In genomic region chr14:73717998-73718741, GRCh38 we compare ENCODE assay signal across 10 cellular contexts. TPM values are rescaled to one million over a fixed set of nuclear protein-coding genes. Genes with fewer than 3 reads are reported as not detected.
DNase-seq lines count a peak whose midpoint lies in the region; ATAC-seq, FAIRE-seq and TF ChIP-seq lines count a peak whose summit lies in the region.
"Had no signal": no experiment of that assay in that cellular context is flagged by ENCODE, and none has a peak within 500 bp of the region (broad histone marks: within the 10 kb centered on the region; RNA-seq: fewer than 3 reads in every experiment).

No MANE protein-coding gene starts in this region.

- H2AFZ ChIP-seq in H1 (ENCODE audit: low read length): no peak overlapping the region

- H2BK20ac ChIP-seq in H1 (ENCODE audit: low read length): no peak overlapping the region

- 27% methylated on average over 25 of the region's 27 CpGs; no CpG with 5 or more reads in 1 of the 2 experiments for WGBS in H1 (ENCODE audit: extremely low coverage in 1 of 2, insufficient coverage in 1 of 2, insufficient read length in 1 of 2, insufficient replicate concordance in 2 of 2, low coverage in 1 of 2, low lambda C conversion rate in 2 of 2, missing lambda C conversion rate in 1 of 2), 2 experiments
- WGBS in transverse colon (ENCODE audit: low coverage in 1 of 2), 2 donors: 71% methylated on average over 27 of the region's 27 CpGs; no CpG with 5 or more reads in 1 of the 2 donors

- H3K27me3 Mint-ChIP-seq in activated naive CD4-positive, alpha-beta T cell treated with anti-CD3 and anti-CD28 coated beads, Interleukin-2, amount 50 U/mL, for 24 hours: no peaks in the 10 kb centered on the region

- H2AK5ac ChIP-seq in H1 (ENCODE audit: low read depth, low read length): no peak overlapping the region; the same call in 1 of the 2 replicates

- in situ Hi-C loops in transverse colon (cut with MboI; ENCODE audit: low pct_ligation_motif_present in 1 of 4, low pct_unique_long_range_greater_than_20kb in 1 of 4, low sequenced_read_pairs in 3 of 4): no loop called here

- H3K4me3 Mint-ChIP-seq in activated naive CD4-positive, alpha-beta T cell treated with anti-CD3 and anti-CD28 coated beads, Interleukin-2, amount 50 U/mL, for 24 hours: no peak overlapping the region

- H3K27ac Mint-ChIP-seq in activated naive CD4-positive, alpha-beta T cell treated with anti-CD3 and anti-CD28 coated beads, Interleukin-2, amount 50 U/mL, for 24 hours: peak overlapping the region; percentile 17

- TF ChIP-seq POLR2A in H1 (IDR thresholded peaks at IDR 0.05; ENCODE audit: control extremely low read depth in 1 of 2, low read depth in 2 of 2, low read length in 2 of 2) (peak in 1 of 2 experiments; percentile 27; a peak in 1 of 3 replicates), transverse colon (IDR thresholded peaks at IDR 0.05) (no peak)

- TF ChIP-seq EP300 in H1 (IDR thresholded peaks at IDR 0.05; ENCODE audit: borderline replicate concordance in 1 of 2, low read depth in 2 of 2, low read length in 2 of 2) (no peak), transverse colon (IDR thresholded peaks at IDR 0.05; ENCODE audit: low read depth) (no peak)

- H4K91ac ChIP-seq in H1 (replicated peaks; ENCODE audit: insufficient read length, low read length): peak overlapping the region; percentile 67

- peak overlapping the region; percentile 82 for H3K4ac ChIP-seq in H1 (replicated peaks; ENCODE audit: insufficient read length, low read depth, low read length)

- CTCF ChIA-PET in H1 (lab: Charles Lee; ENCODE audit: partially characterized antibody): interaction anchor here (0.8 to 1.7 kb wide), 10 partner anchors 9 to 195 kb away, joined by 3 to 10 read pairs (median 3); no protein-coding TSS in a partner anchor

- H3K4me2 ChIP-seq in H1 (ENCODE audit: insufficient read depth in 1 of 2, low read depth in 2 of 2, low read length in 2 of 2): peak overlapping the region; percentile 83 to 95

- peaks cover 2% of the 10 kb centered on the region for H3K36me3 Mint-ChIP-seq in activated naive CD4-positive, alpha-beta T cell treated with anti-CD3 and anti-CD28 coated beads, Interleukin-2, amount 50 U/mL, for 24 hours

- ATAC-seq in GM19455 (IDR thresholded peaks at IDR 0.05; ENCODE audit: unreplicated experiment): no peak

- H3K56ac ChIP-seq in H1 (replicated peaks; ENCODE audit: insufficient read length, low read depth, low read length): no peak overlapping the region

- 0 out of 2 replicates have a peak overlapping the region, but pooled peaks have one; percentile 52 for H2BK5ac ChIP-seq in H1 (ENCODE audit: low read depth, low read length)

- peaks cover 16 to 32% (median 24%) of the 10 kb centered on the region in 4 experiments for H3K4me1 ChIP-seq in H1 (replicated peaks in 1 of 4; ENCODE audit: control insufficient read depth in 3 of 4, insufficient read depth in 4 of 4, low read length in 3 of 4)
- H3K4me1 ChIP-seq in transverse colon: peaks cover 6 to 31% (median 18%) of the 10 kb centered on the region in 4 donors

- no peak overlapping the region for H4K5ac ChIP-seq in H1 (ENCODE audit: insufficient read length, low read depth, low read length)

- TF ChIP-seq CTCF in H1 (IDR thresholded peaks at IDR 0.05; ENCODE audit: control extremely low read depth in 1 of 3, insufficient read depth in 1 of 3, low read depth in 1 of 3, low read length in 3 of 3) (no peak), transverse colon (IDR thresholded peaks at IDR 0.05) (no peak)

- H2BK12ac ChIP-seq in H1 (ENCODE audit: low read depth, low read length): peak overlapping the region; percentile 84

- no peaks in the 10 kb centered on the region for H3K9me3 ChIP-seq in H1 (ENCODE audit: insufficient read depth in 2 of 2, low read depth in 1 of 2, low read length in 1 of 2)
- H3K9me3 ChIP-seq in transverse colon: no peaks in the 10 kb centered on the region

- H3K4me3 ChIP-seq in H1 (ENCODE audit: extremely low read depth in 1 of 4, insufficient read depth in 2 of 4, low read depth in 3 of 4, low read length in 4 of 4): peak overlapping the region; percentile 43 to 79 (median 66)
- H3K4me3 ChIP-seq in transverse colon: peak overlapping the region in 3 of 4 donors; percentile 9 to 24 (median 14)

- H3K23me2 ChIP-seq in H1 (ENCODE audit: low read depth, low read length): peaks cover 24% of the 10 kb centered on the region

- peak overlapping the region; percentile 85; the same call in 1 of the 2 replicates for H4K8ac ChIP-seq in H1 (ENCODE audit: extremely low read depth, insufficient read depth, low read length)

- peaks cover 0 to 5% of the 10 kb centered on the region in 2 experiments; a peak in 2 of 4 replicates for H3K79me2 ChIP-seq in H1 (ENCODE audit: control insufficient read depth in 1 of 2, insufficient read depth in 2 of 2, low read length in 2 of 2)

- no peak overlapping the region for H3K14ac ChIP-seq in H1 (ENCODE audit: insufficient read length)

- peaks cover 4 to 6% of the 10 kb centered on the region in 2 experiments for H4K20me1 ChIP-seq in H1 (replicated peaks in 1 of 2; ENCODE audit: control insufficient read depth in 1 of 2, insufficient read depth in 2 of 2, low read length in 2 of 2)

- POLR2A ChIA-PET in H1 (lab: Charles Lee; ENCODE audit: partially characterized antibody): interaction anchor here (0.6 to 3.4 kb wide), 6 partner anchors 10 to 592 kb away, joined by 3 to 11 read pairs (median 4); partner anchors contain the start of gene PTGR2

- peak overlapping the region; percentile 87 for H3K18ac ChIP-seq in H1 (ENCODE audit: extremely low read depth, low read length)

- H3K27ac ChIP-seq in H1 (ENCODE audit: low read depth, low read length) (peak overlapping the region; percentile 57; the same call in 1 of the 2 replicates), transverse colon (peak overlapping the region; percentile 83 to 97 (median 90))

- TF ChIP-seq RAD21 in H1 (IDR thresholded peaks at IDR 0.05 in 1 of 2, conservative IDR thresholded peaks at IDR 0.05 in 1 of 2; ENCODE audit: low read depth in 2 of 2, low read length in 2 of 2): no peak

- H2BK120ac ChIP-seq in H1 (replicated peaks; ENCODE audit: low read depth, low read length): no peak overlapping the region

- H3K4me1 Mint-ChIP-seq in activated naive CD4-positive, alpha-beta T cell treated with anti-CD3 and anti-CD28 coated beads, Interleukin-2, amount 50 U/mL, for 24 hours: peaks cover 5% of the 10 kb centered on the region

- 0 out of 2 replicates have a peak overlapping the region, but pooled peaks have one; percentile 81 for H2BK15ac ChIP-seq in H1 (ENCODE audit: low read length)

- H3K9ac ChIP-seq in H1 (replicated peaks in 1 of 4; ENCODE audit: extremely low read depth in 1 of 4, low read depth in 3 of 4, low read length in 3 of 4): peak overlapping the region in 3 of 4 experiments; percentile 35 to 57 (median 49); a peak in 5 of 7 replicates

- H3K27me3 ChIP-seq in H1 (replicated peaks in 1 of 4; ENCODE audit: control insufficient read depth in 3 of 4, extremely low read depth in 1 of 4, insufficient read depth in 3 of 4, low read length in 3 of 4) (peaks cover 0 to 6% (median 2%) of the 10 kb centered on the region in 4 experiments; a peak in 3 of 7 replicates), transverse colon (no peaks in the 10 kb centered on the region)

- no peaks in the 10 kb centered on the region for H3K9me3 Mint-ChIP-seq in activated naive CD4-positive, alpha-beta T cell treated with anti-CD3 and anti-CD28 coated beads, Interleukin-2, amount 50 U/mL, for 24 hours

- DNase-seq in activated naive CD4-positive, alpha-beta T cell treated with Interleukin-2 at 50 U/mL for 16 hours: no peak
- DNase-seq in H1 (ENCODE audit: low read depth in 1 of 2, low spot score in 2 of 2): peak in 1 of 2 experiments; percentile 69
- DNase-seq in mucosa of gallbladder (ENCODE audit: low spot score): peak; percentile 38
- DNase-seq in transverse colon: peak; percentile 48
- no peak for DNase-seq in HT-29 (ENCODE audit: low spot score)
- DNase-seq in ureter (ENCODE audit: low spot score): no peak
- DNase-seq: NCI-H1694 had no signal

- peaks cover 0 to 6% (median 0%) of the 10 kb centered on the region in 4 experiments; a peak in 1 of 8 replicates for H3K36me3 ChIP-seq in H1 (ENCODE audit: control insufficient read depth in 2 of 4, insufficient read depth in 4 of 4, low read length in 3 of 4)
- peaks cover 0 to 35% (median 14%) of the 10 kb centered on the region in 4 donors for H3K36me3 ChIP-seq in transverse colon

- no peak overlapping the region for H3K23ac ChIP-seq in H1 (ENCODE audit: insufficient read length)

- intact Hi-C loops in transverse colon (cut with DNase I; ENCODE audit: low total_unique reads): no loop called here

- peaks cover 5% of the 10 kb centered on the region; the same call in 1 of the 2 replicates for H3K79me1 ChIP-seq in H1 (ENCODE audit: low read depth, low read length)

- peak; percentile 36 for FAIRE-seq in H1 (lab: Jason Lieb, UNC)
- FAIRE-seq: keratinocyte had no signal

TF ChIP-seq in H1, 55 proteins besides CTCF, POLR2A, EP300 and RAD21 (continues in another document):
- TF ChIP-seq CEBPB (IDR thresholded peaks at IDR 0.05; ENCODE audit: low read depth, low read length) (no peak), GTF2F1 (IDR thresholded peaks at IDR 0.05; ENCODE audit: borderline replicate concordance, low read depth, low read length) (no peak), TAF1 (IDR thresholded peaks at IDR 0.05; ENCODE audit: low read depth, low read length) (0 out of 2 replicates have a peak, but pooled peaks have one; percentile 24), ATF2 (IDR thresholded peaks at IDR 0.05; ENCODE audit: low read length) (no peak)

RNA-seq across cellular contexts. Expression of gene PNMA1, which starts 4.0 kb away (rescaled TPM):
- total RNA-seq in H1 (2021; fragmentation: NEBNext Ultra II Directional; extraction: Animal tissue kit (Norgen Biotek cat#: 25700)): 52.7 and 55.1 TPM in 2 replicates
- polyA plus RNA-seq in H1 (2011; rRNA removed): 15.8 and 23.3 TPM in 2 replicates
- polyA plus RNA-seq in H1 (2011; cell fraction: cytosol; rRNA removed): 23.1 TPM
- polyA plus RNA-seq in H1 (2011; cell fraction: nucleus; rRNA removed): 16.1 TPM
- 44.2 to 49.8 TPM (median 48.1 TPM) in 4 replicates for polyA plus RNA-seq in H1 (2012, experiment 1 of 2)
- polyA plus RNA-seq in H1 (2012, experiment 2 of 2): 34.1 TPM
- polyA plus RNA-seq in H1 (2013, experiment 1 of 2): 29.7 TPM
- 29.0 TPM for polyA plus RNA-seq in H1 (2013, experiment 2 of 2)
- 10.0 and 14.9 TPM in 2 replicates for polyA minus RNA-seq in H1 (2011; rRNA and poly(A)+ RNA removed)
- 14.5 TPM for polyA minus RNA-seq in H1 (2011; cell fraction: cytosol; rRNA and poly(A)+ RNA removed)
- polyA minus RNA-seq in H1 (2011; cell fraction: nucleus; rRNA and poly(A)+ RNA removed): 12.4 TPM
- total RNA-seq in mucosa of gallbladder (79.5 TPM), transverse colon (10 to 100 TPM; 12.7 to 22.1 (median 12.7) TPM), ureter (33.8 TPM)
- total RNA-seq in HT-29 (2014; rRNA removed; shearing (Covaris generic)): 6.3 and 7.5 TPM in 2 replicates

Comparison
In these comparisons a context has a peak if more than half of its experiments do, and no peak if none do; other contexts are left out.
1. DNase-seq: peak in mucosa of gallbladder (single experiment) and transverse colon (single experiment); none in activated naive CD4-positive, alpha-beta T cell treated with Interleukin-2 at 50 U/mL for 16 hours (single experiment), HT-29 (single experiment) and ureter (single experiment).